1 cellular context compared by ENCODE assay signal in genomic region chr20:22928679-22929078, GRCh38.
A peak's percentile ranks its signal among the peaks of the same experiment; 100 is the strongest.
TF ChIP-seq lines count a peak whose summit lies in the region.

No MANE protein-coding gene starts in this region.

TF ChIP-seq in K562, 482 proteins besides CTCF, POLR2A, EP300 and RAD21 (continued from another document):
- TF ChIP-seq MNT (conservative IDR thresholded peaks at IDR 0.05) (peak in 1 of 2 experiments; percentile 66; a peak in 1 of 4 replicates), RNF2 (IDR thresholded peaks at IDR 0.05) (0 out of 2 replicates have a peak, but pooled peaks have one; percentile 20), ZNF12 (CRISPR knock-in tag; IDR thresholded peaks at IDR 0.05) (no peak), CXXC5 (CRISPR knock-in tag; IDR thresholded peaks at IDR 0.05) (peak; percentile 55; the same call in 1 of the 2 replicates), HDAC2 (IDR thresholded peaks at IDR 0.05) (peak; percentile 42; the same call in 1 of the 2 replicates), RB1 (IDR thresholded peaks at IDR 0.05; ENCODE audit: low read depth) (no peak), RBM17 (IDR thresholded peaks at IDR 0.05; ENCODE audit: borderline replicate concordance, low read depth, low read length) (no peak), ZC3H11A (IDR thresholded peaks at IDR 0.05; ENCODE audit: low read depth, low read length) (no peak), RBFOX2 (IDR thresholded peaks at IDR 0.05; ENCODE audit: low read depth, low read length) (peak; percentile 29; the same call in 1 of the 2 replicates), ZNF695 (CRISPR knock-in tag; IDR thresholded peaks at IDR 0.05) (no peak), ZNF592 (IDR thresholded peaks at IDR 0.05) (peak; percentile 74), ZBTB26 (CRISPR knock-in tag; IDR thresholded peaks at IDR 0.05) (no peak), DDX20 (tag; IDR thresholded peaks at IDR 0.05; ENCODE audit: low read depth) (no peak)
